Comparison of ENCODE assay signal across 10 cellular contexts in genomic region chr11:35163209-35163608, GRCh38. TPM values are rescaled to one million over a fixed set of nuclear protein-coding genes. Genes with fewer than 3 reads are reported as not detected.
DNase-seq lines count a peak whose midpoint lies in the region; ATAC-seq and TF ChIP-seq lines count a peak whose summit lies in the region.
"Had no signal": no experiment of that assay in that cellular context is flagged by ENCODE, and none has a peak within 500 bp of the region (broad histone marks: within the 10 kb centered on the region; RNA-seq: fewer than 3 reads in every experiment).

No MANE protein-coding gene starts in this region.

- H3K4me2 ChIP-seq in DND-41 (ENCODE audit: insufficient read depth, low read length), result no peak overlapping the region

- TF ChIP-seq POLR2A in gastrocnemius medialis (IDR thresholded peaks at IDR 0.05), result no peak

- H3K27me3 Mint-ChIP-seq in central memory CD8-positive, alpha-beta T cell, result no peaks in the 10 kb centered on the region

- H3K4me1 ChIP-seq in DND-41 (ENCODE audit: insufficient read depth, low read length) (peaks cover 65% of the 10 kb centered on the region), gastrocnemius medialis (peaks cover 21 to 31% of the 10 kb centered on the region in 2 donors), HAP-1 (no peaks in the 10 kb centered on the region)

- peak overlapping the region; percentile 99 for H3K27ac Mint-ChIP-seq in central memory CD8-positive, alpha-beta T cell (ENCODE audit: low read depth)

- peaks cover 97% of the 10 kb centered on the region for H3K4me1 Mint-ChIP-seq in central memory CD8-positive, alpha-beta T cell

- H3K9me3 ChIP-seq in DND-41 (ENCODE audit: insufficient read depth, low read length, severe bottlenecking) (no peaks in the 10 kb centered on the region), gastrocnemius medialis (no peaks in the 10 kb centered on the region), HAP-1 (no peaks in the 10 kb centered on the region)

- ATAC-seq in DND-41 (ENCODE audit: insufficient read depth, low read depth), result no peak
- ATAC-seq in central memory CD8-positive, alpha-beta T cell (replicated peaks; ENCODE audit: extremely low read depth, poor library complexity, severe bottlenecking), result no peak
- no peak for ATAC-seq in gastrocnemius medialis
- no peak for ATAC-seq in HG03039 (IDR thresholded peaks at IDR 0.05; ENCODE audit: unreplicated experiment)
- ATAC-seq: right cardiac atrium had no signal

- DNase-seq in DND-41 (no peak), NCI-H69 (lab: John Stamatoyannopoulos, UW) (peak; percentile 50), gastrocnemius medialis (no peak), brain microvascular endothelial cell (no peak), cerebellar nuclear complex (lab: John Stamatoyannopoulos, UW) (no peak), HAP-1 (ENCODE audit: low spot score in 2 of 2) (no peak)
- no peak for DNase-seq in central memory CD8-positive, alpha-beta T cell (ENCODE audit: low spot score in 2 of 2)
- DNase-seq: right cardiac atrium had no signal

- peaks cover 92% of the 10 kb centered on the region for H3K79me2 ChIP-seq in DND-41 (ENCODE audit: insufficient read depth, low read length)

- H3K36me3 ChIP-seq in DND-41 (ENCODE audit: insufficient read depth, low read length) (peaks cover 5% of the 10 kb centered on the region; the same call in 1 of the 2 replicates), gastrocnemius medialis (no peaks in the 10 kb centered on the region), brain microvascular endothelial cell (replicated peaks) (no peaks in the 10 kb centered on the region), HAP-1 (replicated peaks) (no peaks in the 10 kb centered on the region)
- H3K36me3 ChIP-seq: cardiac muscle cell had no signal

- no peak overlapping the region for H3K4me3 ChIP-seq in DND-41 (ENCODE audit: low read depth in 1 of 2, low read length in 2 of 2)
- H3K4me3 ChIP-seq in gastrocnemius medialis, result no peak overlapping the region
- no peak overlapping the region for H3K4me3 ChIP-seq in brain microvascular endothelial cell (ENCODE audit: low read depth, low read length)
- no peak overlapping the region for H3K4me3 ChIP-seq in HAP-1
- H3K4me3 ChIP-seq: cardiac muscle cell had no signal

- H3K27ac ChIP-seq in DND-41 (ENCODE audit: low read length) (peak overlapping the region; percentile 78; the same call in 1 of the 2 replicates), gastrocnemius medialis (peak overlapping the region in 3 of 4 donors; percentile 4 to 24 (median 19)), brain microvascular endothelial cell (no peak overlapping the region)
- H3K27ac ChIP-seq: cardiac muscle cell had no signal

- peak overlapping the region; percentile 63 for H3K4me3 Mint-ChIP-seq in central memory CD8-positive, alpha-beta T cell

- no peak overlapping the region for H2AFZ ChIP-seq in DND-41 (ENCODE audit: low read depth, low read length)

- H3K36me3 Mint-ChIP-seq in central memory CD8-positive, alpha-beta T cell (ENCODE audit: insufficient read depth), result peaks cover 64% of the 10 kb centered on the region

- H3K9ac ChIP-seq in DND-41 (ENCODE audit: low read depth, low read length), result no peak overlapping the region

- TF ChIP-seq CTCF in DND-41 (IDR thresholded peaks at IDR 0.05; ENCODE audit: borderline replicate concordance, extremely low read depth, low read length, poor library complexity, severe bottlenecking) (no peak), gastrocnemius medialis (IDR thresholded peaks at IDR 0.05 in 4 of 5, conservative IDR thresholded peaks at IDR 0.05 in 1 of 5) (no peak), brain microvascular endothelial cell (IDR thresholded peaks at IDR 0.05; ENCODE audit: low read depth, low read length, missing control alignments) (no peak)

- H3K9me3 Mint-ChIP-seq in central memory CD8-positive, alpha-beta T cell, result no peaks in the 10 kb centered on the region

- H3K27me3 ChIP-seq in DND-41 (ENCODE audit: insufficient read depth, low read length, poor library complexity) (no peaks in the 10 kb centered on the region), gastrocnemius medialis (no peaks in the 10 kb centered on the region), brain microvascular endothelial cell (replicated peaks) (no peaks in the 10 kb centered on the region), HAP-1 (ENCODE audit: low read depth) (no peaks in the 10 kb centered on the region)
- H3K27me3 ChIP-seq: cardiac muscle cell had no signal

- peaks cover 16% of the 10 kb centered on the region; the same call in 1 of the 2 replicates for H4K20me1 ChIP-seq in DND-41 (ENCODE audit: insufficient read depth, low read length)

- in situ Hi-C loops in gastrocnemius medialis (cut with MboI; ENCODE audit: low sequenced_read_pairs in 4 of 4), result no loop called here
- in situ Hi-C loops in brain microvascular endothelial cell (cut with HindIII; ENCODE audit: low pct_ligation_motif_present, low sequenced_read_pairs), result no loop called here
- in situ Hi-C loops in HAP-1 (cut with MboI; ENCODE audit: low sequenced_read_pairs), result no loop called here

- intact Hi-C loops in gastrocnemius medialis (cut with DNase I; ENCODE audit: low total_unique reads), result no loop called here

RNA-seq across cellular contexts. Expression of gene CD44, which starts 24.2 kb away (rescaled TPM):
- total RNA-seq in gastrocnemius medialis, result 10 to 100 TPM; 19.5 to 32.5 (median 29.2) TPM
